17 cellular contexts compared by ENCODE assay signal in the genomic region with DNA sequence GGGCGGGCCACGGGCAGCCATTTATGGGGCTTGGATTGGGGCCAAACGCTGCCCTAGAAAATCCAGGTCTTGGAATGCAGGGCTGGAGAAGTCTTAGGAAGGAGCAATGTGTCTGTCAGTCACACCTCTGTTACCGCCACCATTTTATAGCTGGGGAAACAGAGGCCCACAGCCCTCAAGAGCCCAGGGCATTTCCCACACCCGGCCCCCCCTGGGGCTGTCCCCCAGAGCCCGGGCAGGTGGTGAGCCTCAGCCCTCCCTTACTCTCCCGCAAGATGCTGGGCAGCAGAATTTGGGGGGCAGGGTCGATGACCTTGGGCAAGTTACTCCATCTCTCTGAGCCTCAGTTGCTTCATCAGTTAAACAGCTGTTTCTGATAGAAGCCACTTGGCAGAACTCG.
"Had no signal": no experiment of that assay in that cellular context is flagged by ENCODE, and none has a peak within 500 bp of the region (broad histone marks: within the 10 kb centered on the region; RNA-seq: fewer than 3 reads in every experiment).

No MANE protein-coding gene starts in this region.

- H3K27ac Mint-ChIP-seq: natural killer cell had no signal

- DNase-seq: colonic mucosa; dermis blood vessel endothelial cell; erythroblast; foreskin melanocyte; mammary epithelial cell; natural killer cell; ovary; sigmoid colon; stimulated activated CD4-positive, alpha-beta T cell treated with anti-CD3 and anti-CD28 coated beads, Interleukin-12 subunit alpha, Interleukin-12 subunit beta, amount 100 ng/mL, for 4 hours; stimulated activated naive CD4-positive, alpha-beta T cell; stomach; transverse colon had no signal

- H3K36me3 Mint-ChIP-seq: mesothelial cell of epicardium, natural killer cell had no signal

- H3K9me3 Mint-ChIP-seq: mesothelial cell of epicardium, natural killer cell, neural crest cell had no signal

- H3K36me3 ChIP-seq: colonic mucosa, ovary, right atrium auricular region, sigmoid colon, stomach, thoracic aorta, transverse colon had no signal

- H3K9me3 ChIP-seq: colonic mucosa, ovary, right atrium auricular region, sigmoid colon, stomach, thoracic aorta, transverse colon had no signal

- H3K27me3 ChIP-seq: colonic mucosa, ovary, right atrium auricular region, sigmoid colon, stomach, transverse colon had no signal

- H3K4me3 Mint-ChIP-seq: mesothelial cell of epicardium, natural killer cell, neural crest cell had no signal

- H3K4me3 ChIP-seq: colonic mucosa, ovary, right atrium auricular region, sigmoid colon, skin epidermis, stomach, thoracic aorta, transverse colon had no signal

- H3K27ac ChIP-seq: colonic mucosa, right atrium auricular region, thoracic aorta, transverse colon had no signal
